9 cellular contexts compared by ENCODE assay signal in genomic region chrX:71859637-71860036, GRCh38. TPM values are rescaled to one million over a fixed set of nuclear protein-coding genes. Genes with fewer than 3 reads are reported as not detected.
DNase-seq lines count a peak whose midpoint lies in the region; ATAC-seq and TF ChIP-seq lines count a peak whose summit lies in the region.
"Had no signal": no experiment of that assay in that cellular context is flagged by ENCODE, and none has a peak within 500 bp of the region (broad histone marks: within the 10 kb centered on the region; RNA-seq: fewer than 3 reads in every experiment).

No MANE protein-coding gene starts in this region.

- H3K9ac ChIP-seq in PC-3 (ENCODE audit: low read length), result no peak overlapping the region

- peaks cover 24% of the 10 kb centered on the region; the same call in 1 of the 2 replicates for H3K27me3 ChIP-seq in PC-3 (ENCODE audit: low read length)
- H3K27me3 ChIP-seq: neutrophil had no signal

- CTCF ChIA-PET in PC-3 (lab: Charles Lee), result interaction anchor here (0.6 to 0.7 kb wide), 2 partner anchors 1087 to 1138 kb away, joined by 3 to 4 read pairs; no protein-coding TSS in a partner anchor

- ATAC-seq in GM19351 (IDR thresholded peaks at IDR 0.05; ENCODE audit: unreplicated experiment) (peak; percentile 51), PC-3 (peak; percentile 45; the same call in 1 of the 2 replicates)

- H3K36me3 ChIP-seq in PC-3 (ENCODE audit: low read depth, low read length), result no peaks in the 10 kb centered on the region
- H3K36me3 ChIP-seq: neutrophil had no signal

- H2AFZ ChIP-seq in PC-3 (ENCODE audit: low read length), result no peak overlapping the region

- peaks cover 34% of the 10 kb centered on the region for H3K9me3 Mint-ChIP-seq in mesothelial cell of epicardium

- POLR2A ChIA-PET in PC-3 (lab: Charles Lee; ENCODE audit: unreplicated experiment), result no interaction called here

- no peaks in the 10 kb centered on the region for H3K4me1 ChIP-seq in PC-3 (ENCODE audit: insufficient read depth, low read length)

- H4K20me1 ChIP-seq in PC-3 (ENCODE audit: low read length), result no peaks in the 10 kb centered on the region

- intact Hi-C loops in PC-3 (cut with micrococcal nuclease), result loop anchor here (1.0 kb wide), 1 partner anchor 189 kb away; no protein-coding TSS in a partner anchor

- no peak overlapping the region for H3K27ac Mint-ChIP-seq in mesothelial cell of epicardium

- peaks cover 10% of the 10 kb centered on the region for H3K27me3 Mint-ChIP-seq in mesothelial cell of epicardium (ENCODE audit: low read depth)

- no peaks in the 10 kb centered on the region for H3K9me3 ChIP-seq in PC-3 (ENCODE audit: low read length)
- H3K9me3 ChIP-seq: neutrophil had no signal

- H3K4me2 ChIP-seq in PC-3 (ENCODE audit: low read length), result no peak overlapping the region

- TF ChIP-seq CTCF in PC-3 (conservative IDR thresholded peaks at IDR 0.05; ENCODE audit: low read depth, low read length) (peak; percentile 67), mesothelial cell of epicardium (IDR thresholded peaks at IDR 0.05; ENCODE audit: unreplicated experiment) (peak; percentile 69)

- H3F3A ChIP-seq in PC-3 (ENCODE audit: low read length, unreplicated experiment), result no peaks in the 10 kb centered on the region

- DNase-seq in COLO668 (lab: John Stamatoyannopoulos, UW; ENCODE audit: unreplicated experiment), result peak; percentile 1
- peak; percentile 67 for DNase-seq in PC-3
- peak; percentile 69 for DNase-seq in cerebellar cortex (ENCODE audit: low spot score)
- DNase-seq in mesothelial cell of epicardium (ENCODE audit: low spot score in 2 of 2, unreplicated experiment in 2 of 2), result no peak
- no peak for DNase-seq in NCI-H146 (lab: John Stamatoyannopoulos, UW)
- DNase-seq in KG1 (lab: John Stamatoyannopoulos, UW), result no peak
- DNase-seq in COR-L47 (lab: John Stamatoyannopoulos, UW), result no peak

- H3K4me1 Mint-ChIP-seq in mesothelial cell of epicardium, result no peaks in the 10 kb centered on the region

- H3K9me2 ChIP-seq in PC-3 (replicated peaks; ENCODE audit: low read length), result no peaks in the 10 kb centered on the region

- no peak overlapping the region for H3K4me3 Mint-ChIP-seq in mesothelial cell of epicardium

- no TSS peak for BruUV-seq in PC-3 (replicated peaks; lab: Mats Ljungman, UMichigan)

- no peaks in the 10 kb centered on the region for H3K79me2 ChIP-seq in PC-3 (ENCODE audit: low read length)

- H3K36me3 Mint-ChIP-seq in mesothelial cell of epicardium, result no peaks in the 10 kb centered on the region

- H3K4me3 ChIP-seq in PC-3 (ENCODE audit: low read length), result no peak overlapping the region

- no peak overlapping the region for H3K27ac ChIP-seq in PC-3 (ENCODE audit: low read length)
- H3K27ac ChIP-seq: neutrophil had no signal

RNA-seq across cellular contexts. Expression of gene NHSL2, which starts 51.0 kb away (rescaled TPM):
- total RNA-seq in PC-3 (2014; rRNA removed) (0.07 and 0.58 TPM in 2 replicates), mesothelial cell of epicardium (22.8 to 24.6 TPM (median 24.0 TPM) in 3 replicates)

Comparison
In these comparisons a context has a peak if more than half of its experiments do, and no peak if none do; other contexts are left out.
1. DNase-seq: peak in COLO668 (single experiment), PC-3 (single experiment) and cerebellar cortex (single experiment); none in mesothelial cell of epicardium (0 of 2), NCI-H146 (single experiment), KG1 (single experiment) and COR-L47 (single experiment).
2. RNA of gene NHSL2, which starts 51.0 kb away (total RNA-seq): 22.8 to 24.6 TPM in mesothelial cell of epicardium; 0.07 to 0.58 TPM in PC-3; every median in the first group is over 10 times any median in the second.